16 cellular contexts compared by ENCODE assay signal in the genomic region with DNA sequence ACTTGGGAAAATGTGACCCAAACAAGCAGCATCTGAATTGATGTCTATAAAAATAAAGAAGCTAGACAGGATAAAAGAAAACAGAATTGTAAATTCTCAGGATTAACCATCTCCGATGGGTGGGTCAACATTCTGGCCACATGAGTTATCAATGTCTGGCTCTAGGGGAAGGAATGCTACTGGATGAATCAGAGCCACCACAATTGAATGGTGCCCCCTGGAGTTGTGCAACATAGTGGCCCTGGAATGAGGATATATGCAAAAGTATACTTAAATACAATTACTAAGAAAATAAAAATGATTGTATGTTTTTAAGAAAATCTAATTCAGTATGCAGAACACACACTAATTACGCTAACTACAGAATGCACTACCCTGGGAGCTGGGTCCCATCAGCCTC.
DNase-seq lines count a peak whose midpoint lies in the region; ATAC-seq and TF ChIP-seq lines count a peak whose summit lies in the region.
"Had no signal": no experiment of that assay in that cellular context is flagged by ENCODE, and none has a peak within 500 bp of the region (broad histone marks: within the 10 kb centered on the region; RNA-seq: fewer than 3 reads in every experiment).

No MANE protein-coding gene starts in this region.

- no peaks in the 10 kb centered on the region for H3K79me2 ChIP-seq in trophoblast cell (ENCODE audit: control insufficient read depth, insufficient read depth, low read length, poor library complexity)

- no peak overlapping the region for H3K14ac ChIP-seq in trophoblast cell (ENCODE audit: low read length)

- no peak overlapping the region for H3K4me3 Mint-ChIP-seq in glutamatergic neuron (ENCODE audit: unreplicated experiment)
- H3K4me3 Mint-ChIP-seq: activated CD4-positive, alpha-beta T cell treated with anti-CD3 and anti-CD28 coated beads for 36 hours; activated T-helper 1 cell treated with anti-CD3 and anti-CD28 coated beads, Interleukin-12 subunit alpha, Interleukin-12 subunit beta, Interleukin-2, Interleukin-4 antibody, amounts not matched to agents 30 ng/mL and 10 ng/mL and 1 ng/mL, durations not matched to agents 14 hours and 24 hours and 36 hours; IgD-negative memory B cell had no signal

- no peak overlapping the region for H2BK5ac ChIP-seq in trophoblast cell (ENCODE audit: low read depth, low read length, poor library complexity)

- no peak overlapping the region for H2AK5ac ChIP-seq in trophoblast cell (ENCODE audit: low read length)

- no peak overlapping the region for H3K4me2 ChIP-seq in trophoblast cell (ENCODE audit: low read length)

- H3K4ac ChIP-seq in trophoblast cell (ENCODE audit: low read depth, low read length): no peak overlapping the region

- no peaks in the 10 kb centered on the region for H3K27me3 ChIP-seq in trophoblast cell (ENCODE audit: insufficient read depth, low read length)

- H3K18ac ChIP-seq in trophoblast cell (ENCODE audit: low read length): no peak overlapping the region

- no peak overlapping the region for H2BK120ac ChIP-seq in trophoblast cell (ENCODE audit: insufficient read depth, low read length, poor library complexity)

- TF ChIP-seq CTCF in glutamatergic neuron (IDR thresholded peaks at IDR 0.05; ENCODE audit: partially characterized antibody, unreplicated experiment): no peak

- no peaks in the 10 kb centered on the region for H3K36me3 ChIP-seq in trophoblast cell (ENCODE audit: control insufficient read depth in 1 of 2, insufficient read depth in 2 of 2, low read length in 2 of 2)
- H3K36me3 ChIP-seq: prostate gland had no signal

- no peak overlapping the region for H2BK12ac ChIP-seq in trophoblast cell (ENCODE audit: low read length)

- H3K27ac Mint-ChIP-seq in glutamatergic neuron (ENCODE audit: unreplicated experiment): no peak overlapping the region
- H3K27ac Mint-ChIP-seq: activated CD4-positive, alpha-beta T cell treated with anti-CD3 and anti-CD28 coated beads for 36 hours; activated T-helper 1 cell treated with anti-CD3 and anti-CD28 coated beads, Interleukin-12 subunit alpha, Interleukin-12 subunit beta, Interleukin-2, Interleukin-4 antibody, amounts not matched to agents 30 ng/mL and 10 ng/mL and 1 ng/mL, durations not matched to agents 14 hours and 24 hours and 36 hours; IgD-negative memory B cell had no signal

- H3K36me3 Mint-ChIP-seq in glutamatergic neuron (ENCODE audit: unreplicated experiment): no peaks in the 10 kb centered on the region

- no peaks in the 10 kb centered on the region for H3K27me3 Mint-ChIP-seq in glutamatergic neuron (ENCODE audit: unreplicated experiment)
- H3K27me3 Mint-ChIP-seq: activated CD4-positive, alpha-beta T cell treated with anti-CD3 and anti-CD28 coated beads for 36 hours; IgD-negative memory B cell had no signal

- no peak overlapping the region for H3K23ac ChIP-seq in trophoblast cell (ENCODE audit: low read length)

- H3K4me3 ChIP-seq in trophoblast cell (ENCODE audit: low read depth, low read length): no peak overlapping the region
- H3K4me3 ChIP-seq: lower lobe of right lung, prostate gland had no signal

- H4K91ac ChIP-seq in trophoblast cell (ENCODE audit: low read depth, low read length): no peak overlapping the region

- no peaks in the 10 kb centered on the region for H3K4me1 Mint-ChIP-seq in glutamatergic neuron (ENCODE audit: low read depth, unreplicated experiment)

- H2AFZ ChIP-seq in trophoblast cell (ENCODE audit: insufficient read depth, low read length, poor library complexity): no peak overlapping the region

- no peak overlapping the region for H3K9ac ChIP-seq in trophoblast cell (ENCODE audit: low read length)

- H3K9me3 ChIP-seq in trophoblast cell (ENCODE audit: insufficient read depth, low read depth, low read length): no peaks in the 10 kb centered on the region
- H3K9me3 ChIP-seq: lower lobe of right lung, prostate gland had no signal

- H3K9me3 Mint-ChIP-seq in glutamatergic neuron (ENCODE audit: unreplicated experiment): no peaks in the 10 kb centered on the region
- H3K9me3 Mint-ChIP-seq: activated T-helper 1 cell treated with anti-CD3 and anti-CD28 coated beads, Interleukin-12 subunit alpha, Interleukin-12 subunit beta, Interleukin-2, Interleukin-4 antibody, amounts not matched to agents 30 ng/mL and 10 ng/mL and 1 ng/mL, durations not matched to agents 14 hours and 24 hours and 36 hours; IgD-negative memory B cell had no signal

- no CpG with 5 or more reads among the region's 2 CpGs for WGBS in trophoblast cell (ENCODE audit: extremely low coverage, insufficient coverage, insufficient read length)

- DNase-seq in ELR (ENCODE audit: low read depth) (peak; percentile 74), RKO (ENCODE audit: low spot score) (peak; percentile 1), fibroblast of gingiva (ENCODE audit: low read depth) (peak; percentile 37), trophoblast cell (peak; percentile 24 to 43), glutamatergic neuron (no peak), iPS-NIHi7 (ENCODE audit: extremely low spot score) (no peak)
- DNase-seq: activated CD4-positive, alpha-beta T cell treated with anti-CD3 and anti-CD28 coated beads for 36 hours; Calu3; lower lobe of right lung; NCI-H1694 treated with DMSO at 0.1 percent for 48 hours; SW 1271 had no signal

- ATAC-seq in HG03280 (IDR thresholded peaks at IDR 0.05; ENCODE audit: unreplicated experiment): no peak
- ATAC-seq in HG02678 (IDR thresholded peaks at IDR 0.05; ENCODE audit: unreplicated experiment): no peak

- H4K12ac ChIP-seq in trophoblast cell (ENCODE audit: low read depth, low read length): no peak overlapping the region

- H3K79me1 ChIP-seq in trophoblast cell (ENCODE audit: low read length): no peaks in the 10 kb centered on the region

- no peak overlapping the region for H4K8ac ChIP-seq in trophoblast cell (ENCODE audit: low read depth, low read length)

- no peak overlapping the region for H3K27ac ChIP-seq in trophoblast cell (ENCODE audit: low read depth, low read length)
- H3K27ac ChIP-seq: lower lobe of right lung, prostate gland had no signal

- no peaks in the 10 kb centered on the region for H3K4me1 ChIP-seq in trophoblast cell (ENCODE audit: control insufficient read depth in 1 of 2, insufficient read depth in 2 of 2, low read length in 2 of 2)
- H3K4me1 ChIP-seq: prostate gland had no signal

Comparison
In these comparisons a context has a peak if more than half of its experiments do, and no peak if none do; other contexts are left out.
1. DNase-seq: peak in ELR (single experiment), RKO (single experiment), fibroblast of gingiva (single experiment) and trophoblast cell (2 of 2); none in glutamatergic neuron (single experiment) and iPS-NIHi7 (single experiment).